8 cellular contexts compared by ENCODE assay signal in genomic region chrX:21993265-21993664, GRCh38. TPM values are rescaled to one million over a fixed set of nuclear protein-coding genes. Genes with fewer than 3 reads are reported as not detected.
A peak's percentile ranks its signal among the peaks of the same experiment; 100 is the strongest.
DNase-seq lines count a peak whose midpoint lies in the region; ATAC-seq and TF ChIP-seq lines count a peak whose summit lies in the region.

No MANE protein-coding gene starts in this region.

- peaks cover 7 to 11% of the 10 kb centered on the region in 2 donors for H3K36me3 Mint-ChIP-seq in CD14-positive monocyte

- H3K4me3 ChIP-seq in fibroblast of pulmonary artery (replicated peaks; ENCODE audit: low read depth, low read length) (no peak overlapping the region), breast epithelium (no peak overlapping the region)

- H3K9me3 ChIP-seq in breast epithelium, result no peaks in the 10 kb centered on the region

- DNase-seq in CD14-positive monocyte (ENCODE audit: low spot score) (peak; percentile 84), fibroblast of pulmonary artery (ENCODE audit: low read depth) (peak; percentile 14), breast epithelium (ENCODE audit: low spot score in 2 of 2) (no peak), GM19238 (ENCODE audit: insufficient read length, low spot score) (no peak), DMS53 treated with DMSO at 0.1 percent for 48 hours (lab: John Stamatoyannopoulos, UW; ENCODE audit: unreplicated experiment) (no peak)
- DNase-seq in stimulated activated CD4-positive, alpha-beta T cell treated with anti-CD3 and anti-CD28 coated beads, Interleukin-15, amount 100 ng/mL, for 24 hours, result no peak

- peak overlapping the region; percentile 93 to 98 (median 96) for H3K27ac Mint-ChIP-seq in CD14-positive monocyte

- no peaks in the 10 kb centered on the region for H3K36me3 ChIP-seq in breast epithelium

- TF ChIP-seq CTCF in CD14-positive monocyte (IDR thresholded peaks at IDR 0.05), result no peak
- TF ChIP-seq CTCF in fibroblast of pulmonary artery (IDR thresholded peaks at IDR 0.05; ENCODE audit: low read length, missing control alignments), result no peak
- TF ChIP-seq CTCF in breast epithelium (IDR thresholded peaks at IDR 0.05), result no peak

- ATAC-seq in GM19467 (IDR thresholded peaks at IDR 0.05; ENCODE audit: unreplicated experiment) (peak; percentile 77), HG03196 (IDR thresholded peaks at IDR 0.05; ENCODE audit: unreplicated experiment) (peak; percentile 69)

- H3K27ac ChIP-seq in breast epithelium, result no peak overlapping the region

- H3K27me3 ChIP-seq in breast epithelium, result peaks cover 0 to 21% of the 10 kb centered on the region in 2 donors

- peaks cover 0 to 9% (median 1%) of the 10 kb centered on the region in 7 donors for H3K9me3 Mint-ChIP-seq in CD14-positive monocyte

- no peak for TF ChIP-seq POLR2A in breast epithelium (IDR thresholded peaks at IDR 0.05)

- H3K4me3 Mint-ChIP-seq in CD14-positive monocyte, result no peak overlapping the region

- peaks cover 68% of the 10 kb centered on the region for H3K4me1 Mint-ChIP-seq in CD14-positive monocyte

- H3K27me3 Mint-ChIP-seq in CD14-positive monocyte (ENCODE audit: low read depth in 3 of 3), result peaks cover 0 to 12% (median 0%) of the 10 kb centered on the region in 3 donors

- no peaks in the 10 kb centered on the region for H3K4me1 ChIP-seq in breast epithelium

- intact Hi-C loops in CD14-positive monocyte (cut with micrococcal nuclease) (loop anchor here in 1 of 2 donors (10.0 kb wide), 1 partner anchor 52 kb away; no protein-coding TSS in a partner anchor), breast epithelium (cut with DNase I; ENCODE audit: low total_unique reads) (no loop called here)

RNA-seq across cellular contexts. Expression of gene PHEX, which starts 38.9 kb away (rescaled TPM):
- not detected for polyA plus RNA-seq in CD14-positive monocyte
- total RNA-seq in breast epithelium, result 1 to 10 TPM in 2 of 3 donors, under 1 TPM in 1; 0.16 to 5.6 (median 2.5) TPM

RNA-seq across cellular contexts. Expression of gene SMS, which starts 52.8 kb away (rescaled TPM):
- 10 to 100 TPM; 70.8 to 75.4 TPM for polyA plus RNA-seq in CD14-positive monocyte
- total RNA-seq in breast epithelium, result 10 to 100 TPM; 43.6 to 64.7 (median 44.5) TPM

Comparison
In these comparisons a context has a peak if more than half of its experiments do, and no peak if none do; other contexts are left out.
1. DNase-seq: peak in CD14-positive monocyte (single experiment) and fibroblast of pulmonary artery (single experiment); none in stimulated activated CD4-positive, alpha-beta T cell treated with anti-CD3 and anti-CD28 coated beads, Interleukin-15, amount 100 ng/mL, for 24 hours (single experiment), breast epithelium (0 of 2), GM19238 (single experiment) and DMS53 treated with DMSO at 0.1 percent for 48 hours (single experiment).